14 cellular contexts compared by ENCODE assay signal in genomic region chr7:66500087-66500486, GRCh38.
A peak's percentile ranks its signal among the peaks of the same experiment; 100 is the strongest.
DNase-seq lines count a peak whose midpoint lies in the region; ATAC-seq lines count a peak whose summit lies in the region.
"Had no signal": no experiment of that assay in that cellular context is flagged by ENCODE, and none has a peak within 500 bp of the region (broad histone marks: within the 10 kb centered on the region; RNA-seq: fewer than 3 reads in every experiment).

No MANE protein-coding gene starts in this region.

- DNase-seq in DMS53 (lab: John Stamatoyannopoulos, UW) (peak; percentile 81), HCEC 1CT (peak; percentile 10), SW480 (ENCODE audit: low spot score) (peak; percentile 47), mesendoderm (peak; percentile 70), iPS-NIHi7 (ENCODE audit: extremely low spot score) (no peak)
- DNase-seq: CD4-positive, alpha-beta T cell; MM.1S; naive thymus-derived CD4-positive, alpha-beta T cell; NCI-H226; Peyer's patch had no signal

- H2BK120ac ChIP-seq in mesendoderm (ENCODE audit: low read depth, low read length), result no peak overlapping the region

- H3K4me2 ChIP-seq in mesendoderm (ENCODE audit: low read length), result no peak overlapping the region

- H3K9ac ChIP-seq in mesendoderm (ENCODE audit: low read length), result no peak overlapping the region

- no peak overlapping the region for H3K27ac ChIP-seq in mesendoderm (ENCODE audit: low read depth, low read length)
- H3K27ac ChIP-seq: adrenal gland, HL-60, Peyer's patch had no signal

- ATAC-seq in HG03095 (IDR thresholded peaks at IDR 0.05; ENCODE audit: unreplicated experiment) (no peak), GM21576 (IDR thresholded peaks at IDR 0.05; ENCODE audit: unreplicated experiment) (no peak)
- ATAC-seq: naive thymus-derived CD4-positive, alpha-beta T cell had no signal

- no peaks in the 10 kb centered on the region for H3K79me2 ChIP-seq in mesendoderm (ENCODE audit: control insufficient read depth, insufficient read depth, low read length)

- no peak overlapping the region for H2AK5ac ChIP-seq in mesendoderm (ENCODE audit: low read length)

- no peaks in the 10 kb centered on the region for H3K4me1 ChIP-seq in mesendoderm (ENCODE audit: control insufficient read depth, low read depth, low read length)
- H3K4me1 ChIP-seq: Peyer's patch had no signal

- H2BK5ac ChIP-seq in mesendoderm (ENCODE audit: low read length), result no peak overlapping the region

- H3K27me3 ChIP-seq in mesendoderm (ENCODE audit: insufficient read depth, low read length, poor library complexity), result no peaks in the 10 kb centered on the region
- H3K27me3 ChIP-seq: adrenal gland, Peyer's patch had no signal

- H3K23ac ChIP-seq in mesendoderm (ENCODE audit: low read length), result no peak overlapping the region

- no peak overlapping the region for H3K4ac ChIP-seq in mesendoderm (ENCODE audit: low read depth, low read length)

- no peak overlapping the region for H3K4me3 ChIP-seq in mesendoderm (ENCODE audit: low read length)
- H3K4me3 ChIP-seq: adrenal gland, Peyer's patch had no signal

- no CpG with 5 or more reads among the region's 3 CpGs for WGBS in mesendoderm (ENCODE audit: extremely low coverage, insufficient coverage, low lambda C conversion rate)

- no peak overlapping the region for H4K5ac ChIP-seq in mesendoderm (ENCODE audit: low read length)

- H2BK15ac ChIP-seq in mesendoderm (replicated peaks; ENCODE audit: low read depth), result no peak overlapping the region

- H4K8ac ChIP-seq in mesendoderm (ENCODE audit: low read depth, low read length), result no peak overlapping the region

- no peak overlapping the region for H3K18ac ChIP-seq in mesendoderm (ENCODE audit: low read length)

- H3K56ac ChIP-seq in mesendoderm (ENCODE audit: low read length), result no peak overlapping the region

- no peaks in the 10 kb centered on the region for H3K79me1 ChIP-seq in mesendoderm (ENCODE audit: low read length)

- H3K36me3 ChIP-seq in mesendoderm (ENCODE audit: control insufficient read depth, insufficient read depth, low read length), result no peaks in the 10 kb centered on the region
- H3K36me3 ChIP-seq: adrenal gland, Peyer's patch had no signal
